ENCODE assay signal across 1 cellular context in genomic region chr4:110638347-110638746, GRCh38.
TF ChIP-seq lines count a peak whose summit lies in the region.

No MANE protein-coding gene starts in this region.

TF ChIP-seq in WTC11, 78 proteins besides CTCF, POLR2A, EP300 and RAD21 (continued from another document):
- TF ChIP-seq E2F1 (CRISPR knock-in tag; IDR thresholded peaks at IDR 0.05) (no peak), IRF2 (CRISPR knock-in tag; IDR thresholded peaks at IDR 0.05; ENCODE audit: borderline replicate concordance, low read depth) (no peak), STAT6 (CRISPR knock-in tag; conservative IDR thresholded peaks at IDR 0.05; ENCODE audit: low read depth) (no peak), FOXK1 (CRISPR knock-in tag; IDR thresholded peaks at IDR 0.05) (no peak), ETV6 (CRISPR knock-in tag; IDR thresholded peaks at IDR 0.05) (no peak), ELF4 (CRISPR knock-in tag; IDR thresholded peaks at IDR 0.05; ENCODE audit: low read depth) (no peak), TP53 (CRISPR knock-in tag; IDR thresholded peaks at IDR 0.05) (no peak), USF1 (CRISPR knock-in tag; IDR thresholded peaks at IDR 0.05) (no peak), ZNF219 (CRISPR knock-in tag; IDR thresholded peaks at IDR 0.05; ENCODE audit: borderline replicate concordance) (no peak), ZNF263 (CRISPR knock-in tag; IDR thresholded peaks at IDR 0.05; ENCODE audit: low read depth) (no peak), SMAD4 (CRISPR knock-in tag; IDR thresholded peaks at IDR 0.05) (no peak)
